8 cellular contexts compared by ENCODE assay signal in the genomic region with DNA sequence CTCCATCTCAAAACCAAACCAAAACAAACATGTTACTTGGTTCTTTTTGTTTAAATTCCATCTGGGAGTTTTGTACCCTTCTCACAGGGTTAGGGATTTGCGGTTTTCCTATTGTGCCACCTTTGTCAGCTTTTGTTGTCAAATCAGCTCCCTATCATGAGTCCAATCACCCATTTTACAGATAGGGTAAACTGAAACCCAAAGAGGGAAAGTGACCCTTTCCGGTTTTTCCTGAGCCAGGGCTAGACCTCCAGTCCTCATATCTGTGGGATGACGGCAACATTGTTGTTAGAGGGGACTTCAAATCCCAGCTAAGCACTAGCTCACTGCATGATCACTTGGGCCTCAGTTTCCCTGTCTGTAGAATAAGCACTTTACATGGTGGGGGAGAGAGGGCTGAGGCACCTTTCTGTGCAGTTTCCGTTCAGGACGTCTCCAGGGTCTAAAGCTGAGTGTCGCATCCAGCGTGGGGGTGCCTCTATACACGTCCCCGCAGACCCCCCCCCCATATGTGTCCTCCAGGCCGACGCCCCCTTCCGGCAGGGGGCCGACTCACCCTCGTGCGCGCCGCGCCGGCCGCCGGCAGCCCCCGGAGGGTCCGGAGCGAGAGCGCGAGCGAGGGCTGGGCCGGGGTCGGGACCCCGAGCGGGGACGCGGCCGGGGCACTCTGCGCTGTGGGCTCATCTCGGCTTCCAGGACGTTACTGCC. TPM values are rescaled to one million over a fixed set of nuclear protein-coding genes. Genes with fewer than 3 reads are reported as not detected.
DNase-seq lines count a peak whose midpoint lies in the region; ATAC-seq, FAIRE-seq and TF ChIP-seq lines count a peak whose summit lies in the region.

No MANE protein-coding gene starts in this region.

- no peak for ATAC-seq in natural killer cell treated with Interleukin-12 subunit alpha and Interleukin-12 subunit beta and Interleukin-15 and Interleukin-18, amount 100 ng/mL, for 72 hours
- ATAC-seq in natural killer cell (no peak), GM12878 (no peak), right lobe of liver (no peak), GM21515 (IDR thresholded peaks at IDR 0.05; ENCODE audit: unreplicated experiment) (no peak)

- no peak overlapping the region for H3K9ac ChIP-seq in GM12878 (ENCODE audit: control insufficient read depth, insufficient read depth, low read length)

- H4K20me1 ChIP-seq in GM12878 (ENCODE audit: control insufficient read depth, insufficient read depth) = no peaks in the 10 kb centered on the region

- BruUV-seq in GM12878 (replicated peaks; lab: Mats Ljungman, UMichigan) = no TSS peak

- CTCF ChIA-PET in GM12878 (lab: Yijun Ruan, JAX) = interaction anchor here (1.0 to 9.4 kb wide), 11 partner anchors 14 to 132 kb away, joined by 3 to 170 read pairs (median 4); a partner anchor contains a TSS

- H3K4me1 Mint-ChIP-seq in natural killer cell treated with Interleukin-12 subunit alpha and Interleukin-12 subunit beta and Interleukin-15 and Interleukin-18, amount 100 ng/mL, for 72 hours (ENCODE audit: low read depth in 2 of 2) = peaks cover 14 to 15% of the 10 kb centered on the region in 2 donors
- H3K4me1 Mint-ChIP-seq in natural killer cell = peaks cover 5 to 20% of the 10 kb centered on the region in 2 donors

- H3K36me3 ChIP-seq in GM12878 (ENCODE audit: control insufficient read depth in 2 of 2, insufficient read depth in 2 of 2, low read length in 1 of 2) = no peaks in the 10 kb centered on the region
- no peaks in the 10 kb centered on the region for H3K36me3 ChIP-seq in right lobe of liver
- no peaks in the 10 kb centered on the region for H3K36me3 ChIP-seq in vagina

- no peaks in the 10 kb centered on the region for H3K36me3 Mint-ChIP-seq in natural killer cell treated with Interleukin-12 subunit alpha and Interleukin-12 subunit beta and Interleukin-15 and Interleukin-18, amount 100 ng/mL, for 72 hours
- H3K36me3 Mint-ChIP-seq in natural killer cell = no peaks in the 10 kb centered on the region

- H3K9me3 ChIP-seq in GM12878 (replicated peaks; ENCODE audit: control insufficient read depth, insufficient read depth, low read length) = no peaks in the 10 kb centered on the region; the same call in 1 of the 3 replicates
- no peaks in the 10 kb centered on the region for H3K9me3 ChIP-seq in right lobe of liver
- no peaks in the 10 kb centered on the region for H3K9me3 ChIP-seq in vagina

- H3K27ac ChIP-seq in GM12878 (ENCODE audit: control insufficient read depth, insufficient read depth) = no peak overlapping the region
- no peak overlapping the region for H3K27ac ChIP-seq in right lobe of liver
- no peak overlapping the region for H3K27ac ChIP-seq in vagina

- no peak overlapping the region for H3K27ac Mint-ChIP-seq in natural killer cell treated with Interleukin-12 subunit alpha and Interleukin-12 subunit beta and Interleukin-15 and Interleukin-18, amount 100 ng/mL, for 72 hours
- no peak overlapping the region for H3K27ac Mint-ChIP-seq in natural killer cell

- no peak for TF ChIP-seq POLR2A in GM12878 (IDR thresholded peaks at IDR 0.05; ENCODE audit: low read depth, low read length)
- no peak for TF ChIP-seq POLR2A in right lobe of liver (IDR thresholded peaks at IDR 0.05)
- no peak for TF ChIP-seq POLR2A in vagina (IDR thresholded peaks at IDR 0.05)

- no peaks in the 10 kb centered on the region for H3K79me2 ChIP-seq in GM12878 (ENCODE audit: control insufficient read depth, insufficient read depth, low read length)

- RAD21 ChIA-PET in GM12878 (lab: Charles Lee; ENCODE audit: unreplicated experiment) = interaction anchor here (0.6 to 2.2 kb wide), 3 partner anchors 47 to 99 kb away, joined by 3 to 7 read pairs (median 4); a partner anchor contains a TSS

- no peaks in the 10 kb centered on the region for H3K9me3 Mint-ChIP-seq in natural killer cell treated with Interleukin-12 subunit alpha and Interleukin-12 subunit beta and Interleukin-15 and Interleukin-18, amount 100 ng/mL, for 72 hours
- H3K9me3 Mint-ChIP-seq in natural killer cell = no peaks in the 10 kb centered on the region

- peak overlapping the region; percentile 89 for H3K4me3 Mint-ChIP-seq in natural killer cell treated with Interleukin-12 subunit alpha and Interleukin-12 subunit beta and Interleukin-15 and Interleukin-18, amount 100 ng/mL, for 72 hours
- H3K4me3 Mint-ChIP-seq in natural killer cell = no peak overlapping the region

- in situ Hi-C loops in GM12878 (cut with MboI) = loop anchor here (5.0 kb wide), 2 partner anchors 43 to 98 kb away; no protein-coding TSS in a partner anchor

- peaks cover 0 to 3% of the 10 kb centered on the region in 2 donors for H3K27me3 Mint-ChIP-seq in natural killer cell treated with Interleukin-12 subunit alpha and Interleukin-12 subunit beta and Interleukin-15 and Interleukin-18, amount 100 ng/mL, for 72 hours
- peaks cover 0 to 3% of the 10 kb centered on the region in 2 donors for H3K27me3 Mint-ChIP-seq in natural killer cell (ENCODE audit: low read depth in 2 of 2)

- no peak for TF ChIP-seq RAD21 in GM12878 (IDR thresholded peaks at IDR 0.05; ENCODE audit: insufficient read depth, low read depth, low read length)

- TF ChIP-seq CTCF in natural killer cell (IDR thresholded peaks at IDR 0.05) (no peak), GM12878 (IDR thresholded peaks at IDR 0.05 in 2 of 3, conservative IDR thresholded peaks at IDR 0.05 in 1 of 3; ENCODE audit: control insufficient read depth in 2 of 3, extremely low read depth in 1 of 3, insufficient read depth in 1 of 3, low read depth in 3 of 3, low read length in 3 of 3) (no peak), right lobe of liver (IDR thresholded peaks at IDR 0.05) (no peak), vagina (IDR thresholded peaks at IDR 0.05) (no peak)

- SMC1A ChIA-PET in GM12878 (lab: Charles Lee; ENCODE audit: uncharacterized antibody, unreplicated experiment) = interaction anchor here (0.7 to 7.5 kb wide), 3 partner anchors 43 to 93 kb away, joined by 3 to 69 read pairs (median 3); no protein-coding TSS in a partner anchor

- POLR2A ChIA-PET in GM12878 (lab: Charles Lee) = interaction anchor here (0.5 to 0.6 kb wide), 2 partner anchors 23 to 27 kb away, joined by 3 to 4 read pairs; no protein-coding TSS in a partner anchor

- no peak for DNase-seq in natural killer cell treated with Interleukin-12 subunit alpha and Interleukin-12 subunit beta and Interleukin-15 and Interleukin-18, amount 100 ng/mL, for 72 hours (ENCODE audit: low spot score)
- DNase-seq in natural killer cell (no peak), GM12878 (ENCODE audit: low read depth, low spot score) (no peak), right lobe of liver (no peak), vagina (ENCODE audit: extremely low spot score in 2 of 2) (no peak), NCI-H69 (lab: John Stamatoyannopoulos, UW) (no peak), islet precursor cell (no peak)

- H3K27me3 ChIP-seq in GM12878 (replicated peaks in 1 of 2; ENCODE audit: control insufficient read depth in 2 of 2, insufficient read depth in 2 of 2, low read length in 1 of 2) (peaks cover 2 to 3% of the 10 kb centered on the region in 2 experiments; a peak in 3 of 4 replicates), right lobe of liver (no peaks in the 10 kb centered on the region), vagina (no peaks in the 10 kb centered on the region)

- no peak overlapping the region; the same call in 1 of the 2 replicates for H2AFZ ChIP-seq in GM12878 (ENCODE audit: control insufficient read depth, low read depth, low read length)

- no peak for FAIRE-seq in GM12878 (lab: Jason Lieb, UNC)

- TF ChIP-seq EP300 in GM12878 (IDR thresholded peaks at IDR 0.05; ENCODE audit: borderline replicate concordance in 1 of 2, control insufficient read depth in 1 of 2, low read depth in 2 of 2, low read length in 2 of 2) = no peak

- 33% methylated on average over 12 of the region's 37 CpGs for WGBS in GM12878 (ENCODE audit: insufficient coverage, insufficient replicate concordance, low lambda C conversion rate, missing lambda C conversion rate)
- WGBS in right lobe of liver (ENCODE audit: insufficient coverage, low coverage, low lambda C conversion rate, missing lambda C conversion rate) = 73% methylated on average over 3 of the region's 37 CpGs

- H3K4me3 ChIP-seq in GM12878 (peak overlapping the region; percentile 72), right lobe of liver (peak overlapping the region; percentile 13 to 28 (median 24)), vagina (peak overlapping the region; percentile 44 to 54)

- intact Hi-C loops in natural killer cell (cut with micrococcal nuclease) (loop anchor here (2.0 kb wide), 1 partner anchor 97 kb away; no protein-coding TSS in a partner anchor), GM12878 (cut with micrococcal nuclease; ENCODE audit: unreplicated experiment) (no loop called here), right lobe of liver (cut with DNase I) (loop anchor here in 1 of 2 donors (5.0 to 10.0 kb wide), 2 partner anchors 43 to 65 kb away; no protein-coding TSS in a partner anchor), vagina (cut with DNase I) (loop anchor here (2.0 kb wide), 1 partner anchor 97 kb away; no protein-coding TSS in a partner anchor)

- H3K4me1 ChIP-seq in GM12878 (ENCODE audit: control insufficient read depth, insufficient read depth, low read length) = peaks cover 9% of the 10 kb centered on the region
- H3K4me1 ChIP-seq in right lobe of liver = peaks cover 0 to 5% (median 1%) of the 10 kb centered on the region in 4 donors
- peaks cover 10% of the 10 kb centered on the region for H3K4me1 ChIP-seq in vagina

- peak overlapping the region; percentile 58 for H3K4me2 ChIP-seq in GM12878 (ENCODE audit: control insufficient read depth, insufficient read depth)

RNA-seq across cellular contexts. Expression of a gene that starts 3.9 kb away (rescaled TPM):
- 1 to 10 TPM; 4.4 to 6.6 TPM for total RNA-seq in natural killer cell treated with Interleukin-12 subunit alpha and Interleukin-12 subunit beta and Interleukin-15 and Interleukin-18, amount 100 ng/mL, for 72 hours
- total RNA-seq in natural killer cell (1 to 10 TPM in 2 of 3 donors, not detected in 1; 2.7 TPM), GM12878 (2014; rRNA removed) (1.1 and 1.3 TPM in 2 replicates), GM12878 (2014; rRNA removed; fragmentation: Illumina TruSeq; extraction: Trizol) (1.3 and 1.7 TPM in 2 replicates), GM12878 (2021) (1.7 and 3.0 TPM in 2 replicates), right lobe of liver (1 to 10 TPM in 1 of 6 experiments, under 1 TPM in 3, not detected in 2; 0.26 to 1.2 (median 0.36) TPM), vagina (not detected)
- 10.3 and 11.9 TPM in 2 replicates for total RNA-seq in GM12878 (2013; cell fraction: nucleolus; rRNA removed)
- polyA plus RNA-seq in GM12878 (2011; ENCODE audit: low read depth) = not detected
- polyA plus RNA-seq in GM12878 (2011; rRNA removed) (0.24 and 0.87 TPM in 2 replicates), GM12878 (2014; fragmentation: Illumina TruSeq; extraction: Trizol) (0.72 and 0.86 TPM in 2 replicates), GM12878 (2014; fragmentation: Nextera tagmentation; extraction: Ambion mirVana) (under 1 TPM; 0.07 to 0.21 TPM), GM12878 (2014; rRNA removed) (2.9 and 3.4 TPM in 2 replicates), GM12878 (2016; fragmentation: Nextera tagmentation; extraction: Ambion mirVana) (1 to 10 TPM in 1 of 2 experiments, under 1 TPM in 1; 0.78 to 1.1 TPM)
- polyA plus RNA-seq in GM12878 (2011; cell fraction: cytosol; rRNA removed) = 0.45 and 0.52 TPM in 2 replicates
- 3.8 and 5.1 TPM in 2 replicates for polyA plus RNA-seq in GM12878 (2011; cell fraction: nucleus; rRNA removed)
- polyA plus RNA-seq in GM12878 (2012) = 1.8 and 2.2 TPM in 2 replicates
- polyA minus RNA-seq in GM12878 (2011; rRNA and poly(A)+ RNA removed) = 0.59 and 1.5 TPM in 2 replicates
- not detected in 2 replicates for polyA minus RNA-seq in GM12878 (2011; cell fraction: cytosol; rRNA and poly(A)+ RNA removed)
- 1.9 and 2.3 TPM in 2 replicates for polyA minus RNA-seq in GM12878 (2011; cell fraction: nucleus; rRNA and poly(A)+ RNA removed)

RNA-seq across cellular contexts. Expression of a gene that starts 13.0 kb away (rescaled TPM):
- total RNA-seq in natural killer cell treated with Interleukin-12 subunit alpha and Interleukin-12 subunit beta and Interleukin-15 and Interleukin-18, amount 100 ng/mL, for 72 hours = under 1 TPM in 1 of 2 donors, not detected in 1; 0.59 TPM
- total RNA-seq in natural killer cell = under 1 TPM in 2 of 3 donors, not detected in 1; 0.33 to 0.53 TPM
- 1.1 and 1.7 TPM in 2 replicates for total RNA-seq in GM12878 (2013; cell fraction: nucleolus; rRNA removed)
- 0.06 TPM in 1 of 2 replicates, not detected in the other for total RNA-seq in GM12878 (2014; rRNA removed)
- total RNA-seq in GM12878 (2014; rRNA removed; fragmentation: Illumina TruSeq; extraction: Trizol) = 0.18 TPM in 1 of 2 replicates, not detected in the other
- 0.08 and 0.54 TPM in 2 replicates for total RNA-seq in GM12878 (2021)
- polyA plus RNA-seq in GM12878 (2011; ENCODE audit: low read depth) = not detected
- polyA plus RNA-seq in GM12878 (2011; rRNA removed) = 0.05 TPM in 1 of 2 replicates, not detected in the other
- 0.01 and 0.05 TPM in 2 replicates for polyA plus RNA-seq in GM12878 (2011; cell fraction: cytosol; rRNA removed)
- 0.31 and 0.39 TPM in 2 replicates for polyA plus RNA-seq in GM12878 (2011; cell fraction: nucleus; rRNA removed)
- polyA plus RNA-seq in GM12878 (2012) = 0.21 and 0.23 TPM in 2 replicates
- 0.04 TPM in 1 of 2 replicates, not detected in the other for polyA plus RNA-seq in GM12878 (2014; fragmentation: Illumina TruSeq; extraction: Trizol)
- not detected for polyA plus RNA-seq in GM12878 (2014; fragmentation: Nextera tagmentation; extraction: Ambion mirVana)
- 0.03 and 0.41 TPM in 2 replicates for polyA plus RNA-seq in GM12878 (2014; rRNA removed)
- not detected for polyA plus RNA-seq in GM12878 (2016; fragmentation: Nextera tagmentation; extraction: Ambion mirVana)
- polyA minus RNA-seq in GM12878 (2011; rRNA and poly(A)+ RNA removed) = not detected in 2 replicates
- not detected in 2 replicates for polyA minus RNA-seq in GM12878 (2011; cell fraction: cytosol; rRNA and poly(A)+ RNA removed)
- polyA minus RNA-seq in GM12878 (2011; cell fraction: nucleus; rRNA and poly(A)+ RNA removed) = not detected in 2 replicates
- 10 to 100 TPM in 1 of 6 experiments, 1 to 10 TPM in 4, under 1 TPM in 1; 0.78 to 16.6 (median 4.1) TPM for total RNA-seq in right lobe of liver
- total RNA-seq in vagina = 74.9 TPM

RNA-seq across cellular contexts. Expression of a gene that starts 15.3 kb away (rescaled TPM):
- total RNA-seq in natural killer cell treated with Interleukin-12 subunit alpha and Interleukin-12 subunit beta and Interleukin-15 and Interleukin-18, amount 100 ng/mL, for 72 hours = 100 to 1,000 TPM; 150 to 282 TPM
- 100 to 1,000 TPM in 2 of 3 donors, 10 to 100 TPM in 1; 84.8 to 106 (median 100) TPM for total RNA-seq in natural killer cell
- total RNA-seq in GM12878 (2013; cell fraction: nucleolus; rRNA removed) = 58.0 and 65.1 TPM in 2 replicates
- 248 and 257 TPM in 2 replicates for total RNA-seq in GM12878 (2014; rRNA removed)
- 161 and 175 TPM in 2 replicates for total RNA-seq in GM12878 (2014; rRNA removed; fragmentation: Illumina TruSeq; extraction: Trizol)
- 271 and 278 TPM in 2 replicates for total RNA-seq in GM12878 (2021)
- 451 TPM for polyA plus RNA-seq in GM12878 (2011; ENCODE audit: low read depth)
- 210 and 301 TPM in 2 replicates for polyA plus RNA-seq in GM12878 (2011; rRNA removed)
- 363 and 467 TPM in 2 replicates for polyA plus RNA-seq in GM12878 (2011; cell fraction: cytosol; rRNA removed)
- 154 and 173 TPM in 2 replicates for polyA plus RNA-seq in GM12878 (2011; cell fraction: nucleus; rRNA removed)
- 323 and 354 TPM in 2 replicates for polyA plus RNA-seq in GM12878 (2012)
- polyA plus RNA-seq in GM12878 (2014; fragmentation: Illumina TruSeq; extraction: Trizol) = 62.4 and 198 TPM in 2 replicates
- 100 to 1,000 TPM in 1 of 2 experiments, 10 to 100 TPM in 1; 16.6 to 111 TPM for polyA plus RNA-seq in GM12878 (2014; fragmentation: Nextera tagmentation; extraction: Ambion mirVana)
- polyA plus RNA-seq in GM12878 (2014; rRNA removed) = 329 and 331 TPM in 2 replicates
- polyA plus RNA-seq in GM12878 (2016; fragmentation: Nextera tagmentation; extraction: Ambion mirVana) = 100 to 1,000 TPM; 335 to 372 TPM
- polyA minus RNA-seq in GM12878 (2011; rRNA and poly(A)+ RNA removed) = 103 and 187 TPM in 2 replicates
- 52.8 and 53.2 TPM in 2 replicates for polyA minus RNA-seq in GM12878 (2011; cell fraction: cytosol; rRNA and poly(A)+ RNA removed)
- polyA minus RNA-seq in GM12878 (2011; cell fraction: nucleus; rRNA and poly(A)+ RNA removed) = 56.9 and 83.2 TPM in 2 replicates
- total RNA-seq in right lobe of liver = 100 to 1,000 TPM in 3 of 6 experiments, 10 to 100 TPM in 3; 78.2 to 157 (median 96.2) TPM
- 88.4 TPM for total RNA-seq in vagina

RNA-seq across cellular contexts. Expression of a gene that starts 29.7 kb away (rescaled TPM):
- 10 to 100 TPM; 37.0 to 45.9 TPM for total RNA-seq in natural killer cell treated with Interleukin-12 subunit alpha and Interleukin-12 subunit beta and Interleukin-15 and Interleukin-18, amount 100 ng/mL, for 72 hours
- total RNA-seq in natural killer cell = 10 to 100 TPM; 28.4 to 30.1 (median 29.4) TPM
- 33.7 and 36.0 TPM in 2 replicates for total RNA-seq in GM12878 (2013; cell fraction: nucleolus; rRNA removed)
- total RNA-seq in GM12878 (2014; rRNA removed) = 37.7 and 47.6 TPM in 2 replicates
- 15.3 and 18.0 TPM in 2 replicates for total RNA-seq in GM12878 (2014; rRNA removed; fragmentation: Illumina TruSeq; extraction: Trizol)
- 41.2 and 46.3 TPM in 2 replicates for total RNA-seq in GM12878 (2021)
- 7.3 TPM for polyA plus RNA-seq in GM12878 (2011; ENCODE audit: low read depth)
- polyA plus RNA-seq in GM12878 (2011; rRNA removed) = 7.9 and 16.8 TPM in 2 replicates
- polyA plus RNA-seq in GM12878 (2011; cell fraction: cytosol; rRNA removed) = 27.1 and 35.7 TPM in 2 replicates
- polyA plus RNA-seq in GM12878 (2011; cell fraction: nucleus; rRNA removed) = 37.6 and 43.4 TPM in 2 replicates
- polyA plus RNA-seq in GM12878 (2012) = 23.0 and 25.9 TPM in 2 replicates
- polyA plus RNA-seq in GM12878 (2014; fragmentation: Illumina TruSeq; extraction: Trizol) = 7.6 and 16.9 TPM in 2 replicates
- 1 to 10 TPM; 1.2 to 2.6 TPM for polyA plus RNA-seq in GM12878 (2014; fragmentation: Nextera tagmentation; extraction: Ambion mirVana)
- 46.7 and 47.5 TPM in 2 replicates for polyA plus RNA-seq in GM12878 (2014; rRNA removed)
- polyA plus RNA-seq in GM12878 (2016; fragmentation: Nextera tagmentation; extraction: Ambion mirVana) = 10 to 100 TPM; 34.7 to 40.9 TPM
- polyA minus RNA-seq in GM12878 (2011; rRNA and poly(A)+ RNA removed) = 8.9 and 21.1 TPM in 2 replicates
- 9.4 and 12.3 TPM in 2 replicates for polyA minus RNA-seq in GM12878 (2011; cell fraction: cytosol; rRNA and poly(A)+ RNA removed)
- polyA minus RNA-seq in GM12878 (2011; cell fraction: nucleus; rRNA and poly(A)+ RNA removed) = 13.5 and 20.1 TPM in 2 replicates
- 10 to 100 TPM; 13.5 to 38.0 (median 15.8) TPM for total RNA-seq in right lobe of liver
- 53.3 TPM for total RNA-seq in vagina

RNA-seq across cellular contexts. Expression of a gene that starts 52.8 kb away (rescaled TPM):
- total RNA-seq in natural killer cell treated with Interleukin-12 subunit alpha and Interleukin-12 subunit beta and Interleukin-15 and Interleukin-18, amount 100 ng/mL, for 72 hours = 10 to 100 TPM; 31.6 to 72.5 TPM
- 10 to 100 TPM; 21.6 to 33.0 (median 27.7) TPM for total RNA-seq in natural killer cell
- total RNA-seq in GM12878 (2013; cell fraction: nucleolus; rRNA removed) = 36.4 and 46.2 TPM in 2 replicates
- 22.6 and 22.8 TPM in 2 replicates for total RNA-seq in GM12878 (2014; rRNA removed)
- 6.4 and 7.1 TPM in 2 replicates for total RNA-seq in GM12878 (2014; rRNA removed; fragmentation: Illumina TruSeq; extraction: Trizol)
- 38.5 and 46.8 TPM in 2 replicates for total RNA-seq in GM12878 (2021)
- polyA plus RNA-seq in GM12878 (2011; ENCODE audit: low read depth) = 4.3 TPM
- 6.6 and 8.2 TPM in 2 replicates for polyA plus RNA-seq in GM12878 (2011; rRNA removed)
- polyA plus RNA-seq in GM12878 (2011; cell fraction: cytosol; rRNA removed) = 9.4 and 16.0 TPM in 2 replicates
- 32.5 and 50.6 TPM in 2 replicates for polyA plus RNA-seq in GM12878 (2011; cell fraction: nucleus; rRNA removed)
- 14.5 and 21.6 TPM in 2 replicates for polyA plus RNA-seq in GM12878 (2012)
- 6.1 and 8.1 TPM in 2 replicates for polyA plus RNA-seq in GM12878 (2014; fragmentation: Illumina TruSeq; extraction: Trizol)
- polyA plus RNA-seq in GM12878 (2014; fragmentation: Nextera tagmentation; extraction: Ambion mirVana) = 1 to 10 TPM; 2.9 to 4.1 TPM
- 42.7 and 57.2 TPM in 2 replicates for polyA plus RNA-seq in GM12878 (2014; rRNA removed)
- polyA plus RNA-seq in GM12878 (2016; fragmentation: Nextera tagmentation; extraction: Ambion mirVana) = 10 to 100 TPM; 26.3 to 28.8 TPM
- 4.8 and 8.8 TPM in 2 replicates for polyA minus RNA-seq in GM12878 (2011; rRNA and poly(A)+ RNA removed)
- polyA minus RNA-seq in GM12878 (2011; cell fraction: cytosol; rRNA and poly(A)+ RNA removed) = 11.6 and 12.7 TPM in 2 replicates
- polyA minus RNA-seq in GM12878 (2011; cell fraction: nucleus; rRNA and poly(A)+ RNA removed) = 36.8 and 44.5 TPM in 2 replicates
- total RNA-seq in right lobe of liver = 10 to 100 TPM; 10.3 to 23.6 (median 13.6) TPM
- 25.5 TPM for total RNA-seq in vagina
